ENCODE assay signal across 8 cellular contexts in the genomic region with DNA sequence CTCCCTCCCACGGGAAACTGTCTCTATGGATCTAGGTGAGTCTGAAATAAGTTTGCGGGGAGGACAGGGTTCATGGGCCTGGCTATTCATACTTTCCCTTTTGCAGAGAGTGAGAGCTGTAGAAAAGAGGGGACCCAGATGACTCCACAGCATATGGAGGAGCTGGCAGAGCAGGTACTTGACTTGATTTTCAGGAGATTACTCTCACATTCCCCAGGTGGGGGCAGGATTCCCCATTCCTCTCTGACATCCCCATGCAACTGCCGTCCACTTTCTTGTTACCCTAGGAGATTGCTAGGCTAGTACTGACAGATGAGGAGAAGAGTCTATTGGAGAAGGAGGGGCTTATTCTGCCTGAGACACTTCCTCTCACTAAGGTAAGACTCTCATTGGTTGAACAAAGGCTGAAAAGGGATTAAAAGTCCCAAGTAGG. TPM values are rescaled to one million over a fixed set of nuclear protein-coding genes. Genes with fewer than 3 reads are reported as not detected.
DNase-seq lines count a peak whose midpoint lies in the region; ATAC-seq and TF ChIP-seq lines count a peak whose summit lies in the region.

No MANE protein-coding gene starts in this region.

- DNase-seq in COLO668 (lab: John Stamatoyannopoulos, UW; ENCODE audit: unreplicated experiment): peak; percentile 51
- DNase-seq in H7: peak; percentile 86
- peak; percentile 24 for DNase-seq in NOMO-1 treated with dmso at 0.1 percent for 144 hours (lab: John Stamatoyannopoulos, UW; ENCODE audit: unreplicated experiment)
- peak; percentile 29 to 78 for DNase-seq in T47D (ENCODE audit: low read depth in 1 of 2, low spot score in 1 of 2)

- H3K9ac ChIP-seq in liver (ENCODE audit: low read depth in 1 of 2, low read length in 2 of 2): peak overlapping the region; percentile 83 to 89

- TF ChIP-seq CTCF in liver (IDR thresholded peaks at IDR 0.05; ENCODE audit: low read depth, low read length, missing input control): no peak

- 3% methylated on average over 3 of the region's 3 CpGs for WGBS in liver
- WGBS in urinary bladder: 3% methylated on average over 3 of the region's 3 CpGs

- in situ Hi-C loops in T47D (cut with HindIII; ENCODE audit: low pct_unique_long_range_greater_than_20kb, low sequenced_read_pairs): no loop called here

- H3K36me3 ChIP-seq in H7 (replicated peaks; ENCODE audit: control insufficient read depth, insufficient read depth, low read length) (peaks cover 26% of the 10 kb centered on the region), liver (ENCODE audit: control insufficient read depth in 4 of 4, insufficient read depth in 3 of 4, low read depth in 1 of 4, low read length in 3 of 4) (peaks cover 4 to 28% (median 19%) of the 10 kb centered on the region in 4 donors), urinary bladder (ENCODE audit: insufficient read depth) (no peaks in the 10 kb centered on the region)

- peak overlapping the region; percentile 95 to 98 for H3K27ac ChIP-seq in liver (ENCODE audit: low read depth in 1 of 2, low read length in 2 of 2)
- H3K27ac ChIP-seq in urinary bladder (ENCODE audit: low read depth): peak overlapping the region; percentile 94

- TF ChIP-seq RAD21 in liver (IDR thresholded peaks at IDR 0.05): no peak

- ATAC-seq in HG03521 (IDR thresholded peaks at IDR 0.05; ENCODE audit: unreplicated experiment) (no peak), HG02885 (IDR thresholded peaks at IDR 0.05; ENCODE audit: poor library complexity, unreplicated experiment) (no peak)

- H3K4me1 ChIP-seq in liver (ENCODE audit: control insufficient read depth in 4 of 4, insufficient read depth in 4 of 4, low read length in 3 of 4) (peaks cover 16 to 53% (median 40%) of the 10 kb centered on the region in 4 donors), urinary bladder (ENCODE audit: insufficient read depth) (peaks cover 4% of the 10 kb centered on the region)

- no peaks in the 10 kb centered on the region for H3K9me3 ChIP-seq in liver (ENCODE audit: control insufficient read depth in 4 of 4, low read length in 3 of 4)

- peak overlapping the region; percentile 74 for H3K4me3 ChIP-seq in H7 (ENCODE audit: insufficient read depth, low read depth, low read length)
- H3K4me3 ChIP-seq in liver (ENCODE audit: low read depth in 1 of 3, low read length in 3 of 3): peak overlapping the region; percentile 75 to 90 (median 87)
- peak overlapping the region; percentile 73 for H3K4me3 ChIP-seq in urinary bladder (ENCODE audit: low read depth, low read length)

- H3K27me3 ChIP-seq in H7 (ENCODE audit: control insufficient read depth, insufficient read depth, low read length): no peaks in the 10 kb centered on the region
- H3K27me3 ChIP-seq in liver (ENCODE audit: control insufficient read depth in 4 of 4, insufficient read depth in 4 of 4, low read length in 3 of 4): no peaks in the 10 kb centered on the region

TF ChIP-seq in liver, 16 proteins besides CTCF, POLR2A, EP300 and RAD21:
- TF ChIP-seq YY1 (IDR thresholded peaks at IDR 0.05): no peak
- TF ChIP-seq HNF4A (conservative IDR thresholded peaks at IDR 0.05): no peak
- TF ChIP-seq FOXA1 (IDR thresholded peaks at IDR 0.05): no peak
- TF ChIP-seq HNF4G (IDR thresholded peaks at IDR 0.05): no peak
- no peak for TF ChIP-seq SP1 (IDR thresholded peaks at IDR 0.05)
- TF ChIP-seq ZBTB33 (IDR thresholded peaks at IDR 0.05): no peak

RNA-seq across cellular contexts. Expression of gene CREB3, which starts 0.7 kb away (rescaled TPM):
- 26.0 and 28.6 TPM in 2 replicates for total RNA-seq in H7 (2014; rRNA removed; shearing (Covaris generic))
- total RNA-seq in liver (10 to 100 TPM in 1 of 2 donors, 1 to 10 TPM in 1; 9.2 to 21.3 TPM), urinary bladder (28.2 TPM)
- polyA plus RNA-seq in liver (10 to 100 TPM; 14.9 to 21.4 TPM), urinary bladder (50.0 TPM)

RNA-seq across cellular contexts. Expression of gene TLN1, which starts 1.1 kb away (rescaled TPM):
- total RNA-seq in H7 (2014; rRNA removed; shearing (Covaris generic)): 91.2 and 106 TPM in 2 replicates
- total RNA-seq in liver: 100 to 1,000 TPM; 149 to 184 TPM
- 100 to 1,000 TPM in 1 of 2 donors, 10 to 100 TPM in 1; 24.5 to 102 TPM for polyA plus RNA-seq in liver
- total RNA-seq in urinary bladder: 154 TPM
- polyA plus RNA-seq in urinary bladder: 533 TPM

RNA-seq across cellular contexts. Expression of gene GBA2, which starts 15.9 kb away (rescaled TPM):
- total RNA-seq in H7 (2014; rRNA removed; shearing (Covaris generic)): 75.2 and 85.5 TPM in 2 replicates
- total RNA-seq in liver (10 to 100 TPM; 24.1 to 65.3 TPM), urinary bladder (36.0 TPM)
- polyA plus RNA-seq in liver (10 to 100 TPM; 24.5 to 27.1 TPM), urinary bladder (51.4 TPM)

RNA-seq across cellular contexts. Expression of gene RGP1, which starts 16.0 kb away (rescaled TPM):
- total RNA-seq in H7 (2014; rRNA removed; shearing (Covaris generic)): 14.4 and 16.4 TPM in 2 replicates
- total RNA-seq in liver (10 to 100 TPM in 1 of 2 donors, 1 to 10 TPM in 1; 5.1 to 10.7 TPM), urinary bladder (12.1 TPM)
- polyA plus RNA-seq in liver (1 to 10 TPM; 2.6 to 6.6 TPM), urinary bladder (16.7 TPM)

RNA-seq across cellular contexts. Expression of gene MSMP, which starts 21.0 kb away (rescaled TPM):
- total RNA-seq in H7 (2014; rRNA removed; shearing (Covaris generic)): not detected in 2 replicates
- total RNA-seq in liver (not detected), urinary bladder (0.53 TPM)
- polyA plus RNA-seq in liver (not detected), urinary bladder (0.42 TPM)

Comparison
In these comparisons a context has a peak if more than half of its experiments do, and no peak if none do; other contexts are left out.
1. DNase-seq: peak in every context shown above with its lines; median percentile 86 in H7; 54 in T47D; 51 in COLO668; 24 in NOMO-1 treated with dmso at 0.1 percent for 144 hours.